Comparison of ENCODE assay signal across 31 cellular contexts in the genomic region with DNA sequence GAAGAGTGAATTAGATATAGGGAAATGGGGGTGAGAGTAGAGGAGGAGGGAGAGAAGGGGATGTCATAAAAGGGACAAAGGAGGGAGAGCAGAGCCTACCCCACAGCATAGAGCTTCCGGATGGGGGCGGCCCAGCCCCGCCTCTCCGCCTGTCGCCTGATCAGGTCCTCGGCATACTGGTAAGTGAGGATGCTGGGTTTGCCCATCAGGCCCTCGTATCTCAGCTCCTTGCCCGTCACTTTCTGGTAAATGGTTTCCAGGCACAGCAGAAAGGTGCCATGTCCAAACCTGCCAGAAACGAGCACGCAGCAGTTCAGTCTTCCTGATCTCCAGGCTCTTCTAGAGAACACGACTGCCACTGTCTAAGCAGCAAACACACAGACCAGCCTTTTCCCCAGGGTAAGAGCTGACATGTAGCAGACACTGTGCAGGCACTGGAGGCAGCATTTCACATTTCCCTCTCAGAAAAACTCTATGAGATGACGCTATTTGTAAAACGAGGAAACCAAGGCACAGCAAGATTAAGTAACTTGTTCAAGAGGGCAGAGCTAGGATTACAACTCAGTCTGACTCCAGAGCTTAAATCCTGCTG. TPM values are rescaled to one million over a fixed set of nuclear protein-coding genes. Genes with fewer than 3 reads are reported as not detected.
"Had no signal": no experiment of that assay in that cellular context is flagged by ENCODE, and none has a peak within 500 bp of the region (broad histone marks: within the 10 kb centered on the region; RNA-seq: fewer than 3 reads in every experiment).

No MANE protein-coding gene starts in this region.

- DNase-seq: activated CD4-positive, alpha-beta T cell treated with anti-CD3 and anti-CD28 coated beads for 4 hours; activated CD4-positive, alpha-beta T cell treated with anti-CD3 and anti-CD28 coated beads, Interleukin-2, amount 50 U/mL, for 48 hours; activated CD4-positive, CD25-positive, alpha-beta regulatory T cell; activated CD8-positive, alpha-beta memory T cell treated with anti-CD3 and anti-CD28 coated beads for 24 hours; activated effector memory CD4-positive, alpha-beta T cell treated with Interleukin-2 at 50 U/mL for 16 hours; activated naive CD4-positive, alpha-beta T cell treated with Interleukin-2 at 50 U/mL for 16 hours; activated naive CD8-positive, alpha-beta T cell treated with anti-CD3 and anti-CD28 coated beads for 36 hours; adrenal gland; central memory CD4-positive, alpha-beta T cell; effector CD4-positive, alpha-beta T cell; islet precursor cell; midbrain; naive thymus-derived CD4-positive, alpha-beta T cell; pancreas; psoas muscle; small intestine; stimulated activated CD4-positive, alpha-beta T cell treated with anti-CD3 and anti-CD28 coated beads, Interleukin-15, amount 100 ng/mL, for 24 hours; stimulated activated CD4-positive, alpha-beta T cell treated with anti-CD3 and anti-CD28 coated beads, Interleukin-2, amount 100 ng/mL, for 24 hours; stimulated activated naive B cell treated with anti-CD40 and anti-IgM and Interleukin-4, amounts not matched to agents 10 μg/mL and 1 μg/mL and 100 μg/mL, for 72 hours; stomach; T-helper 1 cell; thyroid gland; upper lobe of right lung had no signal

- ATAC-seq: naive thymus-derived CD4-positive, alpha-beta T cell; pancreas; psoas muscle; stimulated activated naive B cell treated with anti-CD40 and anti-IgM and Interleukin-4, amounts not matched to agents 10 μg/mL and 1 μg/mL and 100 μg/mL, for 72 hours; upper lobe of right lung had no signal

- H3K4me2 ChIP-seq: hepatocyte had no signal

- H3K4me3 Mint-ChIP-seq: activated naive CD8-positive, alpha-beta T cell treated with anti-CD3 and anti-CD28 coated beads for 36 hours; brain; dendritic cell treated with granulocyte-macrophage colony-stimulating factor and Interleukin-4, amounts not matched to agents 40 ng/mL and 50 ng/mL, for 4 days; memory B cell; naive thymus-derived CD4-positive, alpha-beta T cell; neural crest cell; stimulated activated naive B cell treated with anti-CD40 and anti-IgM and Interleukin-4, amounts not matched to agents 10 μg/mL and 1 μg/mL and 100 μg/mL, for 72 hours; T-helper 2 cell treated with Interferon-gamma antibody and Interleukin-4, amounts not matched to agents 5 μg/mL and 100 μg/mL, for 36 hours had no signal

- H3K27ac ChIP-seq: adrenal gland, ascending aorta, hepatocyte, pancreas, sigmoid colon, stomach, thyroid gland, upper lobe of right lung had no signal

- H3K4me1 Mint-ChIP-seq: brain; memory B cell; neural crest cell; stimulated activated naive B cell treated with anti-CD40 and anti-IgM and Interleukin-4, amounts not matched to agents 10 μg/mL and 1 μg/mL and 100 μg/mL, for 72 hours had no signal

- H3K27ac Mint-ChIP-seq: activated naive CD8-positive, alpha-beta T cell treated with anti-CD3 and anti-CD28 coated beads for 36 hours; dendritic cell treated with granulocyte-macrophage colony-stimulating factor and Interleukin-4, amounts not matched to agents 40 ng/mL and 50 ng/mL, for 4 days; memory B cell; stimulated activated naive B cell treated with anti-CD40 and anti-IgM and Interleukin-4, amounts not matched to agents 10 μg/mL and 1 μg/mL and 100 μg/mL, for 72 hours; T-helper 2 cell treated with Interferon-gamma antibody and Interleukin-4, amounts not matched to agents 5 μg/mL and 100 μg/mL, for 36 hours had no signal

- H3K4me1 ChIP-seq: adrenal gland, ascending aorta, pancreas, sigmoid colon, stomach, thyroid gland, upper lobe of right lung had no signal

- H3K4me3 ChIP-seq: adrenal gland, ascending aorta, hepatocyte, pancreas, psoas muscle, sigmoid colon, stomach, thyroid gland, upper lobe of right lung had no signal

- H3K79me2 ChIP-seq: hepatocyte had no signal

- H3K9me3 Mint-ChIP-seq: activated naive CD8-positive, alpha-beta T cell treated with anti-CD3 and anti-CD28 coated beads for 36 hours; brain; dendritic cell treated with granulocyte-macrophage colony-stimulating factor and Interleukin-4, amounts not matched to agents 40 ng/mL and 50 ng/mL, for 4 days; memory B cell; naive thymus-derived CD4-positive, alpha-beta T cell; neural crest cell; stimulated activated naive B cell treated with anti-CD40 and anti-IgM and Interleukin-4, amounts not matched to agents 10 μg/mL and 1 μg/mL and 100 μg/mL, for 72 hours; T-helper 2 cell treated with Interferon-gamma antibody and Interleukin-4, amounts not matched to agents 5 μg/mL and 100 μg/mL, for 36 hours had no signal

- H3K9me3 ChIP-seq: adrenal gland, ascending aorta, pancreas, psoas muscle, sigmoid colon, stomach, thyroid gland, upper lobe of right lung had no signal

- H2AFZ ChIP-seq: hepatocyte had no signal

- H3K27me3 Mint-ChIP-seq: activated naive CD8-positive, alpha-beta T cell treated with anti-CD3 and anti-CD28 coated beads for 36 hours; brain; dendritic cell treated with granulocyte-macrophage colony-stimulating factor and Interleukin-4, amounts not matched to agents 40 ng/mL and 50 ng/mL, for 4 days; memory B cell; naive thymus-derived CD4-positive, alpha-beta T cell; stimulated activated naive B cell treated with anti-CD40 and anti-IgM and Interleukin-4, amounts not matched to agents 10 μg/mL and 1 μg/mL and 100 μg/mL, for 72 hours had no signal

- H3K27me3 ChIP-seq: adrenal gland, ascending aorta, hepatocyte, pancreas, sigmoid colon, stomach, thyroid gland, upper lobe of right lung had no signal

RNA-seq across cellular contexts. Expression of a gene that starts 17.4 kb away (rescaled TPM):
- polyA plus RNA-seq: naive thymus-derived CD4-positive, alpha-beta T cell had no signal
